Comparison of ENCODE assay signal across 8 cellular contexts in genomic region chr17:28334666-28335200, GRCh38. TPM values are rescaled to one million over a fixed set of nuclear protein-coding genes. Genes with fewer than 3 reads are reported as not detected.
DNase-seq lines count a peak whose midpoint lies in the region; ATAC-seq and TF ChIP-seq lines count a peak whose summit lies in the region.

No MANE protein-coding gene starts in this region.

- peaks cover 16% of the 10 kb centered on the region for H3K36me3 ChIP-seq in BJ (ENCODE audit: control insufficient read depth, insufficient read depth, low read length)

- ATAC-seq in naive thymus-derived CD8-positive, alpha-beta T cell: no peak
- no peak for ATAC-seq in HG02884 (IDR thresholded peaks at IDR 0.05; ENCODE audit: unreplicated experiment)
- no peak for ATAC-seq in GM21737 (IDR thresholded peaks at IDR 0.05; ENCODE audit: unreplicated experiment)

- H3K36me3 Mint-ChIP-seq in naive thymus-derived CD8-positive, alpha-beta T cell: peaks cover 0 to 20% (median 2%) of the 10 kb centered on the region in 3 donors

- no peaks in the 10 kb centered on the region for H3K9me3 Mint-ChIP-seq in naive thymus-derived CD8-positive, alpha-beta T cell

- peak overlapping the region; percentile 83 to 99 (median 96) for H3K27ac Mint-ChIP-seq in naive thymus-derived CD8-positive, alpha-beta T cell

- peak overlapping the region; percentile 93 to 99 (median 98) for H3K4me3 Mint-ChIP-seq in naive thymus-derived CD8-positive, alpha-beta T cell

- POLR2A ChIA-PET in BJ (lab: Charles Lee): interaction anchor here (2.5 kb wide), 1 partner anchor 12 kb away, joined by 9 read pairs; no protein-coding TSS in a partner anchor
- POLR2A ChIA-PET in naive thymus-derived CD8-positive, alpha-beta T cell (lab: Charles Lee): interaction anchor here (0.6 to 3.8 kb wide), 16 partner anchors 9 to 617 kb away, joined by 3 to 99 read pairs (median 6); partner anchors contain the start of genes BLTP2, LYRM9, NEK8 and PHF12

- no peaks in the 10 kb centered on the region for H3K27me3 Mint-ChIP-seq in naive thymus-derived CD8-positive, alpha-beta T cell

- CTCF ChIA-PET in BJ (lab: Yijun Ruan, JAX): interaction anchor here (1.0 to 3.0 kb wide), 6 partner anchors 9 to 529 kb away, joined by 3 to 12 read pairs (median 5); no protein-coding TSS in a partner anchor

- DNase-seq in BJ (ENCODE audit: low read depth) (no peak), choroid plexus epithelial cell (ENCODE audit: low read depth) (peak; percentile 78), NCI-H748 treated with DMSO at 0.1 percent for 48 hours (lab: John Stamatoyannopoulos, UW) (no peak), HT-29 (ENCODE audit: low spot score) (no peak)
- no peak for DNase-seq in Jurkat, Clone E6-1 (ENCODE audit: low read depth, low spot score)
- no peak for DNase-seq in naive thymus-derived CD8-positive, alpha-beta T cell

- TF ChIP-seq CTCF in BJ (IDR thresholded peaks at IDR 0.05; ENCODE audit: insufficient read depth, low read depth, low read length) (no peak), choroid plexus epithelial cell (conservative IDR thresholded peaks at IDR 0.05; ENCODE audit: low read depth, low read length) (no peak)

- H3K4me3 ChIP-seq in BJ (ENCODE audit: low read depth, low read length) (peak overlapping the region; percentile 94), choroid plexus epithelial cell (ENCODE audit: low read depth, low read length) (peak overlapping the region; percentile 91)
- peak overlapping the region; percentile 94 for H3K4me3 ChIP-seq in Jurkat, Clone E6-1 (ENCODE audit: low read length)

- H3K27me3 ChIP-seq in BJ (ENCODE audit: control insufficient read depth, insufficient read depth, low read length): no peaks in the 10 kb centered on the region

- H3K4me1 Mint-ChIP-seq in naive thymus-derived CD8-positive, alpha-beta T cell: peaks cover 29 to 64% (median 53%) of the 10 kb centered on the region in 4 donors

RNA-seq across cellular contexts. Expression of gene IFT20, which starts 0.5 kb away (rescaled TPM):
- polyA plus RNA-seq in BJ (2011; rRNA removed): 39.1 and 53.2 TPM in 2 replicates
- 7.5 and 12.8 TPM in 2 replicates for polyA minus RNA-seq in BJ (2011; rRNA and poly(A)+ RNA removed)
- 18.7 TPM for polyA plus RNA-seq in Jurkat, Clone E6-1 (2012; ENCODE audit: insufficient read depth, insufficient read length)
- total RNA-seq in naive thymus-derived CD8-positive, alpha-beta T cell: 10 to 100 TPM; 32.0 to 38.0 TPM
- 10 to 100 TPM; 44.1 to 56.6 (median 54.0) TPM for polyA plus RNA-seq in naive thymus-derived CD8-positive, alpha-beta T cell
- total RNA-seq in HT-29 (2014; rRNA removed; shearing (Covaris generic)): 28.0 and 33.2 TPM in 2 replicates

RNA-seq across cellular contexts. Expression of gene TNFAIP1, which starts 0.8 kb away (rescaled TPM):
- 80.7 and 166 TPM in 2 replicates for polyA plus RNA-seq in BJ (2011; rRNA removed)
- polyA minus RNA-seq in BJ (2011; rRNA and poly(A)+ RNA removed): 82.5 and 117 TPM in 2 replicates
- 16.3 TPM for polyA plus RNA-seq in Jurkat, Clone E6-1 (2012; ENCODE audit: insufficient read depth, insufficient read length)
- 10 to 100 TPM; 20.6 to 23.7 TPM for total RNA-seq in naive thymus-derived CD8-positive, alpha-beta T cell
- 1 to 10 TPM; 5.6 to 9.4 (median 7.1) TPM for polyA plus RNA-seq in naive thymus-derived CD8-positive, alpha-beta T cell
- 32.8 and 36.8 TPM in 2 replicates for total RNA-seq in HT-29 (2014; rRNA removed; shearing (Covaris generic))

RNA-seq across cellular contexts. Expression of gene TMEM97, which starts 15.7 kb away (rescaled TPM):
- 12.5 and 17.5 TPM in 2 replicates for polyA plus RNA-seq in BJ (2011; rRNA removed)
- polyA minus RNA-seq in BJ (2011; rRNA and poly(A)+ RNA removed): 7.3 and 7.8 TPM in 2 replicates
- polyA plus RNA-seq in Jurkat, Clone E6-1 (2012; ENCODE audit: insufficient read depth, insufficient read length): 109 TPM
- 1 to 10 TPM; 5.9 to 6.2 TPM for total RNA-seq in naive thymus-derived CD8-positive, alpha-beta T cell
- polyA plus RNA-seq in naive thymus-derived CD8-positive, alpha-beta T cell: 10 to 100 TPM in 1 of 3 donors, 1 to 10 TPM in 2; 7.1 to 10.1 (median 9.3) TPM
- 151 TPM in 2 replicates for total RNA-seq in HT-29 (2014; rRNA removed; shearing (Covaris generic))

RNA-seq across cellular contexts. Expression of gene POLDIP2, which starts 22.6 kb away (rescaled TPM):
- polyA plus RNA-seq in BJ (2011; rRNA removed): 106 and 141 TPM in 2 replicates
- 54.5 and 82.7 TPM in 2 replicates for polyA minus RNA-seq in BJ (2011; rRNA and poly(A)+ RNA removed)
- polyA plus RNA-seq in Jurkat, Clone E6-1 (2012; ENCODE audit: insufficient read depth, insufficient read length): 112 TPM
- 10 to 100 TPM; 35.4 to 37.5 TPM for total RNA-seq in naive thymus-derived CD8-positive, alpha-beta T cell
- polyA plus RNA-seq in naive thymus-derived CD8-positive, alpha-beta T cell: 10 to 100 TPM; 81.3 to 90.3 (median 85.6) TPM
- 146 and 158 TPM in 2 replicates for total RNA-seq in HT-29 (2014; rRNA removed; shearing (Covaris generic))

RNA-seq across cellular contexts. Expression of gene SEBOX, which starts 30.3 kb away (rescaled TPM):
- not detected in 2 replicates for polyA plus RNA-seq in BJ (2011; rRNA removed)
- not detected in 2 replicates for polyA minus RNA-seq in BJ (2011; rRNA and poly(A)+ RNA removed)
- polyA plus RNA-seq in Jurkat, Clone E6-1 (2012; ENCODE audit: insufficient read depth, insufficient read length): not detected
- total RNA-seq in naive thymus-derived CD8-positive, alpha-beta T cell: not detected
- not detected for polyA plus RNA-seq in naive thymus-derived CD8-positive, alpha-beta T cell
- not detected in 2 replicates for total RNA-seq in HT-29 (2014; rRNA removed; shearing (Covaris generic))

Comparison
In these comparisons a context has a peak if more than half of its experiments do, and no peak if none do; other contexts are left out.
1. RNA of gene TMEM97, which starts 15.7 kb away (total RNA-seq): 151 TPM in HT-29; 5.9 to 6.2 TPM in naive thymus-derived CD8-positive, alpha-beta T cell; every median in the first group is over 10 times any median in the second.
2. Peak in every context shown above with its lines, with median percentiles within 50 percentile points of each other: H3K4me3 ChIP-seq.